Comparison of ENCODE assay signal across 17 cellular contexts in genomic region chr2:142601794-142602193, GRCh38.
DNase-seq lines count a peak whose midpoint lies in the region; ATAC-seq, FAIRE-seq and TF ChIP-seq lines count a peak whose summit lies in the region.
"Had no signal": no experiment of that assay in that cellular context is flagged by ENCODE, and none has a peak within 500 bp of the region (broad histone marks: within the 10 kb centered on the region; RNA-seq: fewer than 3 reads in every experiment).

No MANE protein-coding gene starts in this region.

- H2BK12ac ChIP-seq in trophoblast cell (ENCODE audit: low read length) = peak overlapping the region; percentile 27

- TF ChIP-seq POLR2A in ovary (IDR thresholded peaks at IDR 0.05) = no peak

- no peak overlapping the region for H3K4ac ChIP-seq in trophoblast cell (ENCODE audit: low read depth, low read length)

- H3K9ac ChIP-seq in OCI-LY3 (ENCODE audit: low read length) (no peak overlapping the region), trophoblast cell (ENCODE audit: low read length) (no peak overlapping the region)
- H3K9ac ChIP-seq: BLaER1 treated with 17β-estradiol and CSF1 and Interleukin-3, amounts not matched to agents 10 nM and 100 nM had no signal

- H4K20me1 ChIP-seq in OCI-LY3 (ENCODE audit: insufficient read depth, low read length) = no peaks in the 10 kb centered on the region
- H4K20me1 ChIP-seq: BLaER1 treated with 17β-estradiol and CSF1 and Interleukin-3, amounts not matched to agents 10 nM and 100 nM had no signal

- TF ChIP-seq CTCF in D721Med (IDR thresholded peaks at IDR 0.05; ENCODE audit: insufficient read depth, missing control alignments) (peak; percentile 3), OCI-LY3 (IDR thresholded peaks at IDR 0.05; ENCODE audit: low read depth, low read length) (0 out of 2 replicates have a peak, but pooled peaks have one; percentile 7), ovary (IDR thresholded peaks at IDR 0.05) (no peak)

- H3K4me1 ChIP-seq in OCI-LY3 (ENCODE audit: low read length) (no peaks in the 10 kb centered on the region), trophoblast cell (ENCODE audit: control insufficient read depth in 1 of 2, insufficient read depth in 2 of 2, low read length in 2 of 2) (peaks cover 0 to 3% of the 10 kb centered on the region in 2 experiments), ovary (ENCODE audit: insufficient read depth) (no peaks in the 10 kb centered on the region)
- H3K4me1 ChIP-seq: BLaER1 treated with 17β-estradiol and CSF1 and Interleukin-3, amounts not matched to agents 10 nM and 100 nM had no signal

- H3K23ac ChIP-seq in trophoblast cell (ENCODE audit: low read length) = no peak overlapping the region

- no peak overlapping the region for H2BK5ac ChIP-seq in trophoblast cell (ENCODE audit: low read depth, low read length, poor library complexity)

- H2BK120ac ChIP-seq in trophoblast cell (ENCODE audit: insufficient read depth, low read length, poor library complexity) = peak overlapping the region; percentile 86

- H3K4me3 ChIP-seq in OCI-LY3 (ENCODE audit: low read length) (no peak overlapping the region), trophoblast cell (ENCODE audit: low read depth, low read length) (no peak overlapping the region), ovary (no peak overlapping the region)
- H3K4me3 ChIP-seq: BLaER1 treated with 17β-estradiol and CSF1 and Interleukin-3, amounts not matched to agents 10 nM and 100 nM had no signal

- H3K79me1 ChIP-seq in trophoblast cell (ENCODE audit: low read length) = no peaks in the 10 kb centered on the region

- no peaks in the 10 kb centered on the region for H3K36me3 ChIP-seq in OCI-LY3 (replicated peaks; ENCODE audit: low read depth, low read length)
- no peaks in the 10 kb centered on the region for H3K36me3 ChIP-seq in trophoblast cell (ENCODE audit: control insufficient read depth in 1 of 2, insufficient read depth in 2 of 2, low read length in 2 of 2)
- no peaks in the 10 kb centered on the region for H3K36me3 ChIP-seq in ovary
- H3K36me3 ChIP-seq: BLaER1 treated with 17β-estradiol and CSF1 and Interleukin-3, amounts not matched to agents 10 nM and 100 nM had no signal

- no peak for TF ChIP-seq EP300 in ovary (IDR thresholded peaks at IDR 0.05)

- DNase-seq in D721Med (ENCODE audit: insufficient read length, low spot score) (no peak), myocyte (ENCODE audit: low read depth) (peak; percentile 44), trophoblast cell (no peak), ovary (no peak), Kasumi-1 (lab: John Stamatoyannopoulos, UW) (no peak)
- DNase-seq: CD8-positive, alpha-beta memory T cell; COR-L47; GOT3; H9; KBM-7 had no signal

- H2AK5ac ChIP-seq in trophoblast cell (ENCODE audit: low read length) = no peak overlapping the region

- peak overlapping the region; percentile 19 for H4K91ac ChIP-seq in trophoblast cell (ENCODE audit: low read depth, low read length)

- no peak overlapping the region for H3K27ac ChIP-seq in OCI-LY3 (ENCODE audit: low read length)
- H3K27ac ChIP-seq in trophoblast cell (ENCODE audit: low read depth, low read length) = no peak overlapping the region
- H3K27ac ChIP-seq in ovary = no peak overlapping the region
- H3K27ac ChIP-seq: BLaER1 treated with 17β-estradiol and CSF1 and Interleukin-3, amounts not matched to agents 10 nM and 100 nM had no signal

- H3K14ac ChIP-seq in trophoblast cell (ENCODE audit: low read length) = no peak overlapping the region

- H3K79me2 ChIP-seq in OCI-LY3 (ENCODE audit: low read length) = no peaks in the 10 kb centered on the region
- no peaks in the 10 kb centered on the region for H3K79me2 ChIP-seq in trophoblast cell (ENCODE audit: control insufficient read depth, insufficient read depth, low read length, poor library complexity)

- no peaks in the 10 kb centered on the region for H3K9me3 ChIP-seq in OCI-LY3 (ENCODE audit: insufficient read depth, low read length)
- H3K9me3 ChIP-seq in trophoblast cell (ENCODE audit: insufficient read depth, low read depth, low read length) = no peaks in the 10 kb centered on the region
- H3K9me3 ChIP-seq in ovary = no peaks in the 10 kb centered on the region
- H3K9me3 ChIP-seq: BLaER1 treated with 17β-estradiol and CSF1 and Interleukin-3, amounts not matched to agents 10 nM and 100 nM had no signal

- H3K27me3 ChIP-seq in OCI-LY3 (ENCODE audit: low read depth, low read length) = no peaks in the 10 kb centered on the region
- H3K27me3 ChIP-seq in trophoblast cell (ENCODE audit: insufficient read depth, low read length) = no peaks in the 10 kb centered on the region
- H3K27me3 ChIP-seq in ovary = no peaks in the 10 kb centered on the region
- H3K27me3 ChIP-seq: BLaER1 treated with 17β-estradiol and CSF1 and Interleukin-3, amounts not matched to agents 10 nM and 100 nM had no signal

- intact Hi-C loops in ovary (cut with DNase I) = no loop called here

- no peak for ATAC-seq in GM21423 (IDR thresholded peaks at IDR 0.05; ENCODE audit: unreplicated experiment)

- no peak for FAIRE-seq in D721Med (lab: Jason Lieb, UNC)
- FAIRE-seq: A204.1, G401.6, GM12891, HTR-8/SVneo had no signal

- no peak overlapping the region for H4K12ac ChIP-seq in trophoblast cell (ENCODE audit: low read depth, low read length)

- H2AFZ ChIP-seq in OCI-LY3 (ENCODE audit: low read depth, low read length) = no peak overlapping the region
- H2AFZ ChIP-seq in trophoblast cell (ENCODE audit: insufficient read depth, low read length, poor library complexity) = no peak overlapping the region

- H4K8ac ChIP-seq in trophoblast cell (ENCODE audit: low read depth, low read length) = peak overlapping the region; percentile 4

- no CpG with 5 or more reads among the region's 7 CpGs for WGBS in trophoblast cell (ENCODE audit: extremely low coverage, insufficient coverage, insufficient read length)
- 84 to 88% (median 86%) methylated on average over 7 of the region's 7 CpGs for WGBS in ovary, 3 donors

- H3K4me2 ChIP-seq in OCI-LY3 (ENCODE audit: low read length) (no peak overlapping the region), trophoblast cell (ENCODE audit: low read length) (no peak overlapping the region)
- H3K4me2 ChIP-seq: BLaER1 treated with 17β-estradiol and CSF1 and Interleukin-3, amounts not matched to agents 10 nM and 100 nM had no signal

- no peak overlapping the region for H3K18ac ChIP-seq in trophoblast cell (ENCODE audit: low read length)

Comparison
In these comparisons a context has a peak if more than half of its experiments do, and no peak if none do; other contexts are left out.
1. CTCF ChIP-seq: peak in D721Med (single experiment) and OCI-LY3 (single experiment); none in ovary (0 of 3).